In genomic region chr9:94817291-94818195, GRCh38 we compare ENCODE assay signal across 18 cellular contexts.
DNase-seq lines count a peak whose midpoint lies in the region; ATAC-seq and TF ChIP-seq lines count a peak whose summit lies in the region.
"Had no signal": no experiment of that assay in that cellular context is flagged by ENCODE, and none has a peak within 500 bp of the region (broad histone marks: within the 10 kb centered on the region; RNA-seq: fewer than 3 reads in every experiment).

No MANE protein-coding gene starts in this region.

- no peak for TF ChIP-seq CTCF in ascending aorta (IDR thresholded peaks at IDR 0.05)
- TF ChIP-seq CTCF in lower lobe of right lung (IDR thresholded peaks at IDR 0.05), result no peak
- no peak for TF ChIP-seq CTCF in upper lobe of right lung (IDR thresholded peaks at IDR 0.05)
- no peak for TF ChIP-seq CTCF in uterus (IDR thresholded peaks at IDR 0.05)

- H3K4me3 ChIP-seq in ascending aorta (no peak overlapping the region), lower lobe of right lung (no peak overlapping the region), upper lobe of right lung (no peak overlapping the region), uterus (no peak overlapping the region)
- H3K4me3 ChIP-seq: body of pancreas, pancreas had no signal

- H3K4me1 ChIP-seq in ascending aorta, result peaks cover 0 to 25% of the 10 kb centered on the region in 2 donors
- H3K4me1 ChIP-seq in lower lobe of right lung, result peaks cover 8% of the 10 kb centered on the region
- H3K4me1 ChIP-seq in upper lobe of right lung, result peaks cover 30% of the 10 kb centered on the region
- H3K4me1 ChIP-seq in uterus, result no peaks in the 10 kb centered on the region
- H3K4me1 ChIP-seq: body of pancreas, pancreas had no signal

- H3K27ac ChIP-seq in ascending aorta (peak overlapping the region; percentile 79 to 81), lower lobe of right lung (peak overlapping the region; percentile 74), upper lobe of right lung (peak overlapping the region; percentile 24), uterus (peak overlapping the region in 1 of 2 donors; percentile 56)
- H3K27ac ChIP-seq: body of pancreas had no signal

- TF ChIP-seq POLR2A in uterus (IDR thresholded peaks at IDR 0.05), result no peak

- DNase-seq in Right ventricle myocardium inferior (ENCODE audit: missing footprints) (no peak), cardiac septum (ENCODE audit: low spot score) (no peak), ascending aorta (ENCODE audit: low spot score in 2 of 2) (no peak), lower lobe of right lung (no peak), upper lobe of right lung (no peak), uterus (no peak)
- no peak for DNase-seq in activated naive CD4-positive, alpha-beta T cell (lab: John Stamatoyannopoulos, UW)
- DNase-seq: activated CD4-positive, alpha-beta T cell treated with anti-CD3 and anti-CD28 coated beads, Interleukin-2, amount 50 U/mL, for 4 hours; activated T-cell treated with anti-CD3 and anti-CD28 coated beads, Interleukin-2, amount 50 U/mL, for 1 hour; body of pancreas; CD4-positive, alpha-beta T cell; dermis blood vessel endothelial cell; NCI-H226; NK-92 treated with Interleukin-12 subunit alpha and Interleukin-12 subunit beta, amount 100 ng/mL, for 24 hours; pancreas; stimulated activated CD4-positive, alpha-beta T cell treated with anti-CD3 and anti-CD28 coated beads, Interleukin-2, amount 100 ng/mL, for 48 hours; T-helper 1 cell had no signal

- intact Hi-C loops in Right ventricle myocardium inferior (cut with DNase I) (no loop called here), cardiac septum (cut with DNase I) (no loop called here), ascending aorta (cut with DNase I) (no loop called here), lower lobe of right lung (cut with DNase I) (no loop called here), upper lobe of right lung (cut with DNase I) (no loop called here), uterus (cut with DNase I; ENCODE audit: low total_unique reads) (loop anchor here (10.0 kb wide), 2 partner anchors 47 to 107 kb away; no protein-coding TSS in a partner anchor)

- H3K9me3 ChIP-seq in ascending aorta (no peaks in the 10 kb centered on the region), lower lobe of right lung (no peaks in the 10 kb centered on the region), upper lobe of right lung (no peaks in the 10 kb centered on the region), uterus (no peaks in the 10 kb centered on the region)
- H3K9me3 ChIP-seq: body of pancreas, pancreas had no signal

- H3K27me3 ChIP-seq in ascending aorta (no peaks in the 10 kb centered on the region), lower lobe of right lung (ENCODE audit: low read depth) (no peaks in the 10 kb centered on the region), upper lobe of right lung (no peaks in the 10 kb centered on the region), uterus (no peaks in the 10 kb centered on the region)
- H3K27me3 ChIP-seq: body of pancreas, pancreas had no signal

- H3K36me3 ChIP-seq in ascending aorta (no peaks in the 10 kb centered on the region), lower lobe of right lung (no peaks in the 10 kb centered on the region), upper lobe of right lung (no peaks in the 10 kb centered on the region), uterus (no peaks in the 10 kb centered on the region)
- H3K36me3 ChIP-seq: pancreas had no signal

- ATAC-seq in Right ventricle myocardium inferior (peak; percentile 18), lower lobe of right lung (no peak), upper lobe of right lung (no peak), GM18861 (IDR thresholded peaks at IDR 0.05; ENCODE audit: unreplicated experiment) (no peak)
- ATAC-seq: body of pancreas had no signal
